ENCODE assay signal across 14 cellular contexts in genomic region chr12:121653999-121654398, GRCh38.
"Had no signal": no experiment of that assay in that cellular context is flagged by ENCODE, and none has a peak within 500 bp of the region (broad histone marks: within the 10 kb centered on the region; RNA-seq: fewer than 3 reads in every experiment).

No MANE protein-coding gene starts in this region.

- H3K27me3 Mint-ChIP-seq: activated CD4-positive, alpha-beta T cell treated with anti-CD3 and anti-CD28 coated beads for 36 hours; activated naive CD8-positive, alpha-beta T cell treated with anti-CD3 and anti-CD28 coated beads, Interleukin-2, amount 50 U/mL, for 24 hours; effector memory CD8-positive, alpha-beta T cell; naive B cell; stimulated activated memory B cell treated with anti-CD40 and anti-IgM and Interleukin-4, amounts not matched to agents 10 μg/mL and 1 μg/mL and 100 μg/mL, for 72 hours had no signal

- ATAC-seq: activated CD4-positive, alpha-beta T cell treated with anti-CD3 and anti-CD28 coated beads for 36 hours; activated naive CD8-positive, alpha-beta T cell treated with anti-CD3 and anti-CD28 coated beads, Interleukin-2, amount 50 U/mL, for 24 hours; effector memory CD8-positive, alpha-beta T cell; stimulated activated memory B cell treated with anti-CD40 and anti-IgM and Interleukin-4, amounts not matched to agents 10 μg/mL and 1 μg/mL and 100 μg/mL, for 72 hours had no signal

- H3K27ac Mint-ChIP-seq: activated CD4-positive, alpha-beta T cell treated with anti-CD3 and anti-CD28 coated beads for 36 hours; activated naive CD8-positive, alpha-beta T cell treated with anti-CD3 and anti-CD28 coated beads, Interleukin-2, amount 50 U/mL, for 24 hours; stimulated activated memory B cell treated with anti-CD40 and anti-IgM and Interleukin-4, amounts not matched to agents 10 μg/mL and 1 μg/mL and 100 μg/mL, for 72 hours had no signal

- H3K4me3 Mint-ChIP-seq: activated CD4-positive, alpha-beta T cell treated with anti-CD3 and anti-CD28 coated beads for 36 hours; activated naive CD8-positive, alpha-beta T cell treated with anti-CD3 and anti-CD28 coated beads, Interleukin-2, amount 50 U/mL, for 24 hours; effector memory CD8-positive, alpha-beta T cell; stimulated activated memory B cell treated with anti-CD40 and anti-IgM and Interleukin-4, amounts not matched to agents 10 μg/mL and 1 μg/mL and 100 μg/mL, for 72 hours had no signal

- DNase-seq: activated CD4-positive, alpha-beta T cell treated with anti-CD3 and anti-CD28 coated beads for 36 hours; activated CD8-positive, alpha-beta memory T cell treated with anti-CD3 and anti-CD28 coated beads for 24 hours; activated naive CD4-positive, alpha-beta T cell treated with Interleukin-2 at 50 U/mL for 16 hours; activated naive CD8-positive, alpha-beta T cell treated with anti-CD3 and anti-CD28 coated beads, Interleukin-2, amount 50 U/mL, for 24 hours; activated T-cell treated with anti-CD3 and anti-CD28 coated beads for 4 hours; aorta; dermis blood vessel endothelial cell; effector memory CD8-positive, alpha-beta T cell; naive B cell; stimulated activated CD4-positive, alpha-beta T cell treated with anti-CD3 and anti-CD28 coated beads, Interleukin-12 subunit alpha, Interleukin-12 subunit beta, amount 100 ng/mL, for 4 hours; stimulated activated CD4-positive, alpha-beta T cell treated with anti-CD3 and anti-CD28 coated beads, Interleukin-2, amount 100 ng/mL, for 24 hours; T1000; transverse colon had no signal

- H3K9me3 Mint-ChIP-seq: activated naive CD8-positive, alpha-beta T cell treated with anti-CD3 and anti-CD28 coated beads, Interleukin-2, amount 50 U/mL, for 24 hours; effector memory CD8-positive, alpha-beta T cell; stimulated activated memory B cell treated with anti-CD40 and anti-IgM and Interleukin-4, amounts not matched to agents 10 μg/mL and 1 μg/mL and 100 μg/mL, for 72 hours had no signal
